Comparison of ENCODE assay signal across 21 cellular contexts in genomic region chr12:6919588-6919987, GRCh38. TPM values are rescaled to one million over a fixed set of nuclear protein-coding genes. Genes with fewer than 3 reads are reported as not detected.
DNase-seq lines count a peak whose midpoint lies in the region; ATAC-seq, FAIRE-seq and TF ChIP-seq lines count a peak whose summit lies in the region.
"Had no signal": no experiment of that assay in that cellular context is flagged by ENCODE, and none has a peak within 500 bp of the region (broad histone marks: within the 10 kb centered on the region; RNA-seq: fewer than 3 reads in every experiment).

No MANE protein-coding gene starts in this region.

- intact Hi-C loops in OCI-LY7 (cut with micrococcal nuclease; ENCODE audit: unreplicated experiment): no loop called here
- intact Hi-C loops in sigmoid colon (cut with DNase I): no loop called here

- POLR2A ChIA-PET in OCI-LY7 (lab: Charles Lee): interaction anchor here (0.8 to 1.2 kb wide), 2 partner anchors 12 to 14 kb away, joined by 3 read pairs; no protein-coding TSS in a partner anchor

- TF ChIP-seq CTCF in OCI-LY7 (conservative IDR thresholded peaks at IDR 0.05; ENCODE audit: low read length): peak; percentile 65
- no peak for TF ChIP-seq CTCF in bronchial epithelial cell (IDR thresholded peaks at IDR 0.05; ENCODE audit: insufficient read depth, low read length, severe bottlenecking)
- no peak for TF ChIP-seq CTCF in sigmoid colon (IDR thresholded peaks at IDR 0.05)
- TF ChIP-seq CTCF in smooth muscle cell (IDR thresholded peaks at IDR 0.05; ENCODE audit: borderline replicate concordance, insufficient read depth, poor library complexity, severe bottlenecking): no peak

- TF ChIP-seq EP300 in sigmoid colon (IDR thresholded peaks at IDR 0.05): no peak

- peak; percentile 36 for FAIRE-seq in bronchial epithelial cell (lab: Jason Lieb, UNC)
- FAIRE-seq: frontal cortex had no signal

- H3K36me3 ChIP-seq in OCI-LY7 (ENCODE audit: insufficient read depth, low read length) (peaks cover 5% of the 10 kb centered on the region; the same call in 1 of the 2 replicates), bronchial epithelial cell (ENCODE audit: control insufficient read depth, insufficient read depth, low read length) (peaks cover 4% of the 10 kb centered on the region), sigmoid colon (peaks cover 0 to 57% (median 6%) of the 10 kb centered on the region in 4 donors), smooth muscle cell (ENCODE audit: low read depth) (no peaks in the 10 kb centered on the region)

- H3K27me3 Mint-ChIP-seq in activated T-cell treated with anti-CD3 and anti-CD28 coated beads, Interleukin-2, amount 50 U/mL, for 72 hours (ENCODE audit: low read depth): no peaks in the 10 kb centered on the region

- H3K79me2 ChIP-seq in OCI-LY7 (ENCODE audit: insufficient read depth, low read depth, low read length): no peaks in the 10 kb centered on the region
- H3K79me2 ChIP-seq in smooth muscle cell (ENCODE audit: low read depth): no peaks in the 10 kb centered on the region

- H3K4me2 ChIP-seq in OCI-LY7 (ENCODE audit: low read length) (peak overlapping the region; percentile 30), smooth muscle cell (no peak overlapping the region)
- H3K4me2 ChIP-seq: KMS-11, PC-9 had no signal

- no peak overlapping the region for H3K4me3 Mint-ChIP-seq in activated T-cell treated with anti-CD3 and anti-CD28 coated beads, Interleukin-2, amount 50 U/mL, for 72 hours
- H3K4me3 Mint-ChIP-seq: mesothelial cell of epicardium had no signal

- H3K27ac Mint-ChIP-seq in activated T-cell treated with anti-CD3 and anti-CD28 coated beads, Interleukin-2, amount 50 U/mL, for 72 hours: peak overlapping the region; percentile 30
- H3K27ac Mint-ChIP-seq: mesothelial cell of epicardium had no signal

- no peak overlapping the region for H3K9ac ChIP-seq in smooth muscle cell (ENCODE audit: low read depth)
- H3K9ac ChIP-seq: GM23248, KMS-11 had no signal

- no peak for TF ChIP-seq POLR2A in sigmoid colon (IDR thresholded peaks at IDR 0.05)

- H3K36me3 Mint-ChIP-seq in activated T-cell treated with anti-CD3 and anti-CD28 coated beads, Interleukin-2, amount 50 U/mL, for 72 hours (ENCODE audit: insufficient read depth in 2 of 2): peaks cover 7 to 13% of the 10 kb centered on the region in 2 donors

- 68 to 80% methylated on average over 7 of the region's 7 CpGs for WGBS in sigmoid colon, 2 donors
- WGBS in smooth muscle cell (ENCODE audit: low lambda C conversion rate): 92% methylated on average over 7 of the region's 7 CpGs

- no TSS peak for BruUV-seq in OCI-LY7 (replicated peaks; lab: Mats Ljungman, UMichigan)

- DNase-seq in activated T-cell treated with anti-CD3 and anti-CD28 coated beads, Interleukin-2, amount 50 U/mL, for 72 hours: no peak
- no peak for DNase-seq in activated T-cell treated with anti-CD3 and anti-CD28 coated beads for 4 hours
- DNase-seq in OCI-LY7 (ENCODE audit: low spot score): no peak
- DNase-seq in bronchial epithelial cell (ENCODE audit: low read depth): peak; percentile 87
- DNase-seq in sigmoid colon: peak; percentile 60
- no peak for DNase-seq in smooth muscle cell (lab: John Stamatoyannopoulos, UW; ENCODE audit: unreplicated experiment)
- DNase-seq: ACHN; Calu3; effector CD4-positive, alpha-beta T cell; GM23248; NCI-H510A treated with DMSO at 0.1 percent for 48 hours; PC-9; stimulated activated naive CD4-positive, alpha-beta T cell treated with Interleukin-2 at 50 U/mL for 16 hours had no signal

- ATAC-seq in activated T-cell treated with anti-CD3 and anti-CD28 coated beads, Interleukin-2, amount 50 U/mL, for 72 hours (replicated peaks in 1 of 2): no peak
- ATAC-seq in GM21619 (IDR thresholded peaks at IDR 0.05; ENCODE audit: unreplicated experiment) (no peak), GM21529 (IDR thresholded peaks at IDR 0.05; ENCODE audit: unreplicated experiment) (no peak)

- no peak overlapping the region for H2AFZ ChIP-seq in OCI-LY7 (ENCODE audit: low read length)
- no peak overlapping the region for H2AFZ ChIP-seq in smooth muscle cell (ENCODE audit: low read depth)
- H2AFZ ChIP-seq: GM23248, PC-9 had no signal

- no peaks in the 10 kb centered on the region for H3K9me2 ChIP-seq in OCI-LY7 (ENCODE audit: insufficient read depth, low read length)

- H3K27ac ChIP-seq in OCI-LY7 (ENCODE audit: low read depth, low read length, poor library complexity, severe bottlenecking) (peak overlapping the region; percentile 40), sigmoid colon (no peak overlapping the region), smooth muscle cell (ENCODE audit: low read depth) (no peak overlapping the region)
- H3K27ac ChIP-seq: GM23248, KMS-11, PC-9, vagina had no signal

- peaks cover 12% of the 10 kb centered on the region for H3F3A ChIP-seq in smooth muscle cell (ENCODE audit: low read depth)

- H4K20me1 ChIP-seq in OCI-LY7 (ENCODE audit: insufficient read depth, low read length) (no peaks in the 10 kb centered on the region), smooth muscle cell (ENCODE audit: low read depth) (peaks cover 38% of the 10 kb centered on the region)

- peaks cover 44% of the 10 kb centered on the region for H3K4me1 Mint-ChIP-seq in activated T-cell treated with anti-CD3 and anti-CD28 coated beads, Interleukin-2, amount 50 U/mL, for 72 hours (ENCODE audit: low read depth)

- H3K9me3 ChIP-seq in OCI-LY7 (ENCODE audit: low read length) (no peaks in the 10 kb centered on the region), sigmoid colon (no peaks in the 10 kb centered on the region), smooth muscle cell (replicated peaks; ENCODE audit: low read depth) (no peaks in the 10 kb centered on the region)
- H3K9me3 ChIP-seq: vagina had no signal

- H3K4me1 ChIP-seq in OCI-LY7 (ENCODE audit: insufficient read depth, low read length, poor library complexity, severe bottlenecking) (peaks cover 69% of the 10 kb centered on the region), sigmoid colon (peaks cover 0 to 26% (median 24%) of the 10 kb centered on the region in 4 donors), smooth muscle cell (ENCODE audit: low read depth) (peaks cover 6% of the 10 kb centered on the region)

- H3K27me3 ChIP-seq in bronchial epithelial cell (ENCODE audit: control insufficient read depth, insufficient read depth, low read length) (no peaks in the 10 kb centered on the region), sigmoid colon (no peaks in the 10 kb centered on the region), smooth muscle cell (ENCODE audit: low read depth) (no peaks in the 10 kb centered on the region)
- H3K27me3 ChIP-seq: vagina had no signal

- H3K4me3 ChIP-seq in OCI-LY7 (ENCODE audit: low read depth, low read length, poor library complexity, severe bottlenecking): no peak overlapping the region
- H3K4me3 ChIP-seq in bronchial epithelial cell (ENCODE audit: low read depth, low read length): no peak overlapping the region
- no peak overlapping the region for H3K4me3 ChIP-seq in sigmoid colon
- no peak overlapping the region for H3K4me3 ChIP-seq in smooth muscle cell
- H3K4me3 ChIP-seq: GM23248, PC-9, vagina had no signal

- H3K9me3 Mint-ChIP-seq in activated T-cell treated with anti-CD3 and anti-CD28 coated beads, Interleukin-2, amount 50 U/mL, for 72 hours: no peaks in the 10 kb centered on the region
- H3K9me3 Mint-ChIP-seq: mesothelial cell of epicardium had no signal

- CTCF ChIA-PET in OCI-LY7 (lab: Charles Lee; ENCODE audit: unreplicated experiment): interaction anchor here (1.5 kb wide), 1 partner anchor 67 kb away, joined by 5 read pairs; the partner anchor contains the start of gene USP5

RNA-seq across cellular contexts. Expression of gene ENO2, which starts 5.2 kb away (rescaled TPM):
- total RNA-seq in activated T-cell treated with anti-CD3 and anti-CD28 coated beads, Interleukin-2, amount 50 U/mL, for 72 hours: 100 to 1,000 TPM; 115 to 145 TPM
- 24.9 and 29.3 TPM in 2 replicates for total RNA-seq in OCI-LY7 (2014; rRNA removed; shearing (Covaris generic))
- total RNA-seq in OCI-LY7 (2022) (79.6 and 89.5 TPM in 2 replicates), bronchial epithelial cell (9.0 and 10.0 TPM in 2 replicates), sigmoid colon (10 to 100 TPM; 26.3 to 37.5 (median 35.0) TPM), smooth muscle cell (52.5 and 58.8 TPM in 2 replicates)
- polyA plus RNA-seq in sigmoid colon (10 to 100 TPM in 1 of 3 donors, 1 to 10 TPM in 2; 1.8 to 15.6 (median 3.0) TPM), smooth muscle cell (105 and 127 TPM in 2 replicates)

RNA-seq across cellular contexts. Expression of gene ATN1, which starts 8.2 kb away (rescaled TPM):
- total RNA-seq in activated T-cell treated with anti-CD3 and anti-CD28 coated beads, Interleukin-2, amount 50 U/mL, for 72 hours: 10 to 100 TPM; 51.4 to 64.9 TPM
- 0.98 and 3.1 TPM in 2 replicates for total RNA-seq in OCI-LY7 (2014; rRNA removed; shearing (Covaris generic))
- 4.9 and 6.7 TPM in 2 replicates for total RNA-seq in OCI-LY7 (2022)
- 4.9 and 7.1 TPM in 2 replicates for total RNA-seq in bronchial epithelial cell
- 100 to 1,000 TPM in 1 of 4 donors, 10 to 100 TPM in 3; 46.4 to 138 (median 60.3) TPM for total RNA-seq in sigmoid colon
- 10 to 100 TPM; 30.1 to 78.8 (median 33.0) TPM for polyA plus RNA-seq in sigmoid colon
- total RNA-seq in smooth muscle cell: 9.9 and 30.4 TPM in 2 replicates
- 28.8 and 36.1 TPM in 2 replicates for polyA plus RNA-seq in smooth muscle cell

RNA-seq across cellular contexts. Expression of gene LRRC23, which starts 15.0 kb away (rescaled TPM):
- total RNA-seq in activated T-cell treated with anti-CD3 and anti-CD28 coated beads, Interleukin-2, amount 50 U/mL, for 72 hours: 10 to 100 TPM in 1 of 2 donors, 1 to 10 TPM in 1; 8.6 to 11.3 TPM
- 15.7 and 17.7 TPM in 2 replicates for total RNA-seq in OCI-LY7 (2014; rRNA removed; shearing (Covaris generic))
- total RNA-seq in OCI-LY7 (2022) (19.8 and 20.2 TPM in 2 replicates), bronchial epithelial cell (11.6 and 12.8 TPM in 2 replicates), sigmoid colon (10 to 100 TPM; 12.2 to 21.0 (median 13.5) TPM), smooth muscle cell (14.2 and 19.9 TPM in 2 replicates)
- polyA plus RNA-seq in sigmoid colon (10 to 100 TPM in 1 of 3 donors, 1 to 10 TPM in 2; 5.3 to 11.4 (median 5.5) TPM), smooth muscle cell (13.7 and 19.5 TPM in 2 replicates)

RNA-seq across cellular contexts. Expression of gene RNU7-1, which starts 24.0 kb away (rescaled TPM):
- not detected for total RNA-seq in activated T-cell treated with anti-CD3 and anti-CD28 coated beads, Interleukin-2, amount 50 U/mL, for 72 hours
- total RNA-seq in OCI-LY7 (2014; rRNA removed; shearing (Covaris generic)): not detected in 2 replicates
- total RNA-seq in OCI-LY7 (2022) (not detected in 2 replicates), bronchial epithelial cell (not detected in 2 replicates), sigmoid colon (not detected), smooth muscle cell (not detected in 2 replicates)
- polyA plus RNA-seq in sigmoid colon (not detected), smooth muscle cell (not detected in 2 replicates)
- total RNA-seq: Calu3, frontal cortex, GM23248, mesothelial cell of epicardium, osteocyte, PC-9, skeletal muscle tissue, vagina had no signal
- polyA plus RNA-seq: GM23248 had no signal

RNA-seq across cellular contexts. Expression of gene C12orf57, which starts 24.2 kb away (rescaled TPM):
- 100 to 1,000 TPM; 259 to 301 TPM for total RNA-seq in activated T-cell treated with anti-CD3 and anti-CD28 coated beads, Interleukin-2, amount 50 U/mL, for 72 hours
- total RNA-seq in OCI-LY7 (2014; rRNA removed; shearing (Covaris generic)): 315 and 319 TPM in 2 replicates
- total RNA-seq in OCI-LY7 (2022) (126 and 130 TPM in 2 replicates), bronchial epithelial cell (92.2 and 161 TPM in 2 replicates), sigmoid colon (100 to 1,000 TPM; 465 to 697 (median 652) TPM), smooth muscle cell (433 and 494 TPM in 2 replicates)
- polyA plus RNA-seq in sigmoid colon (100 to 1,000 TPM; 305 to 810 (median 418) TPM), smooth muscle cell (360 and 397 TPM in 2 replicates)

Comparison
In these comparisons a context has a peak if more than half of its experiments do, and no peak if none do; other contexts are left out.
1. DNase-seq: peak in bronchial epithelial cell (single experiment) and sigmoid colon (single experiment); none in activated T-cell treated with anti-CD3 and anti-CD28 coated beads, Interleukin-2, amount 50 U/mL, for 72 hours (0 of 2), activated T-cell treated with anti-CD3 and anti-CD28 coated beads for 4 hours (single experiment), OCI-LY7 (single experiment) and smooth muscle cell (single experiment).